ENCODE assay signal across 1 cellular context in genomic region chr1:58922302-58923089, GRCh38.
TF ChIP-seq lines count a peak whose summit lies in the region.

No MANE protein-coding gene starts in this region.

TF ChIP-seq in SK-N-SH, 30 proteins besides CTCF, POLR2A, EP300 and RAD21 (continued from another document):
- TF ChIP-seq, protein P1, sequence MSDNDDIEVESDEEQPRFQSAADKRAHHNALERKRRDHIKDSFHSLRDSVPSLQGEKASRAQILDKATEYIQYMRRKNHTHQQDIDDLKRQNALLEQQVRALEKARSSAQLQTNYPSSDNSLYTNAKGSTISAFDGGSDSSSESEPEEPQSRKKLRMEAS (IDR thresholded peaks at IDR 0.05; ENCODE audit: low read depth): no peak
- TF ChIP-seq POLR2AphosphoS5 (IDR thresholded peaks at IDR 0.05; ENCODE audit: low read depth, low read length) (no peak), MEF2A (IDR thresholded peaks at IDR 0.05; ENCODE audit: borderline replicate concordance, low read depth) (no peak), JUND (IDR thresholded peaks at IDR 0.05) (no peak), REST (IDR thresholded peaks at IDR 0.05; ENCODE audit: low read depth, low read length) (no peak), FOXM1 (IDR thresholded peaks at IDR 0.05; ENCODE audit: low read depth) (no peak), NRF1 (IDR thresholded peaks at IDR 0.05; ENCODE audit: low read depth, low read length) (no peak), USF1 (IDR thresholded peaks at IDR 0.05; ENCODE audit: borderline replicate concordance, low read depth) (no peak)
